Comparison of ENCODE assay signal across 37 cellular contexts in genomic region chr11:63923319-63923718, GRCh38. TPM values are rescaled to one million over a fixed set of nuclear protein-coding genes. Genes with fewer than 3 reads are reported as not detected.
"Had no signal": no experiment of that assay in that cellular context is flagged by ENCODE, and none has a peak within 500 bp of the region (broad histone marks: within the 10 kb centered on the region; RNA-seq: fewer than 3 reads in every experiment).

No MANE protein-coding gene starts in this region.

- H3K27ac ChIP-seq: ascending aorta, body of pancreas, breast epithelium, KMS-11, SJSA1, VCaP had no signal

- H3K9me3 ChIP-seq: ascending aorta, body of pancreas, breast epithelium, SK-N-SH had no signal

- H3K4me3 ChIP-seq: ascending aorta, body of pancreas, breast epithelium, SJSA1 had no signal

- H3K9ac ChIP-seq: KMS-11, SK-N-SH had no signal

- H3K27me3 ChIP-seq: ascending aorta, body of pancreas, breast epithelium, SJSA1 had no signal

- DNase-seq: activated CD4-positive, alpha-beta memory T cell treated with anti-CD3 and anti-CD28 coated beads, Interleukin-2, amount 10 ng/mL, durations not matched to agents 7 days and 5 days; activated CD4-positive, alpha-beta T cell treated with anti-CD3 and anti-CD28 coated beads for 1 hour; activated CD4-positive, alpha-beta T cell treated with anti-CD3 and anti-CD28 coated beads for 48 hours; activated CD4-positive, CD25-positive, alpha-beta regulatory T cell; activated CD8-positive, alpha-beta memory T cell treated with anti-CD3 and anti-CD28 coated beads for 24 hours; activated CD8-positive, alpha-beta memory T cell treated with anti-CD3 and anti-CD28 coated beads, Interleukin-2, amount 10 ng/mL, durations not matched to agents 7 days and 5 days; activated CD8-positive, alpha-beta memory T cell treated with anti-CD3 and anti-CD28 coated beads, Interleukin-2, amount 50 U/mL, for 48 hours; activated gamma-delta T cell; activated naive CD4-positive, alpha-beta T cell treated with Interleukin-2 at 50 U/mL for 16 hours; activated naive CD8-positive, alpha-beta T cell treated with anti-CD3 and anti-CD28 coated beads, Interleukin-2, amount 10 ng/mL, durations not matched to agents 7 days and 5 days; activated T-cell treated with anti-CD3 and anti-CD28 coated beads, Interleukin-2, amount 50 U/mL, for 48 hours; amygdala; body of pancreas; MM.1S; MV-4-11; NCI-H1092; NCI-H146; NCI-H187; NCI-H2029 treated with DMSO at 0.1 percent for 48 hours; NCI-H2107; NCI-H2171; NCI-H510A; NCI-H748 treated with DMSO at 0.1 percent for 48 hours; NK-92 treated with Interleukin-12 subunit alpha and Interleukin-12 subunit beta, amount 100 ng/mL, for 24 hours; PC-3; SHP77 treated with DMSO at 0.1 percent for 48 hours; SK-N-SH; T-cell; T-helper 2 cell; T-helper 9 cell had no signal

- H3K27ac Mint-ChIP-seq: activated CD4-positive, alpha-beta memory T cell treated with anti-CD3 and anti-CD28 coated beads, Interleukin-2, amount 10 ng/mL, durations not matched to agents 7 days and 5 days; activated CD8-positive, alpha-beta memory T cell treated with anti-CD3 and anti-CD28 coated beads, Interleukin-2, amount 10 ng/mL, durations not matched to agents 7 days and 5 days; activated naive CD4-positive, alpha-beta T cell treated with anti-CD3 and anti-CD28 coated beads, Interleukin-2, amount 50 U/mL, for 24 hours; activated naive CD8-positive, alpha-beta T cell treated with anti-CD3 and anti-CD28 coated beads, Interleukin-2, amount 10 ng/mL, durations not matched to agents 7 days and 5 days; activated T-helper 2 cell treated with anti-CD3 and anti-CD28 coated beads, Interferon-gamma antibody, Interleukin-2, Interleukin-4, amounts not matched to agents 10 μg/mL and 5 μg/mL and 100 μg/mL, durations not matched to agents 14 hours and 24 hours and 36 hours had no signal

- H3K4me2 ChIP-seq: KMS-11, SK-N-SH had no signal

- H3K9me3 Mint-ChIP-seq: activated CD4-positive, alpha-beta memory T cell treated with anti-CD3 and anti-CD28 coated beads, Interleukin-2, amount 10 ng/mL, durations not matched to agents 7 days and 5 days; activated naive CD4-positive, alpha-beta T cell treated with anti-CD3 and anti-CD28 coated beads, Interleukin-2, amount 50 U/mL, for 24 hours; activated naive CD8-positive, alpha-beta T cell treated with anti-CD3 and anti-CD28 coated beads, Interleukin-2, amount 10 ng/mL, durations not matched to agents 7 days and 5 days; activated T-helper 2 cell treated with anti-CD3 and anti-CD28 coated beads, Interferon-gamma antibody, Interleukin-2, Interleukin-4, amounts not matched to agents 10 μg/mL and 5 μg/mL and 100 μg/mL, durations not matched to agents 14 hours and 24 hours and 36 hours; T-cell had no signal

- H3K4me3 Mint-ChIP-seq: activated CD4-positive, alpha-beta memory T cell treated with anti-CD3 and anti-CD28 coated beads, Interleukin-2, amount 10 ng/mL, durations not matched to agents 7 days and 5 days; activated CD8-positive, alpha-beta memory T cell treated with anti-CD3 and anti-CD28 coated beads, Interleukin-2, amount 10 ng/mL, durations not matched to agents 7 days and 5 days; activated naive CD4-positive, alpha-beta T cell treated with anti-CD3 and anti-CD28 coated beads, Interleukin-2, amount 50 U/mL, for 24 hours; activated naive CD8-positive, alpha-beta T cell treated with anti-CD3 and anti-CD28 coated beads, Interleukin-2, amount 10 ng/mL, durations not matched to agents 7 days and 5 days; T-cell had no signal

- H3K36me3 ChIP-seq: ascending aorta, breast epithelium, SJSA1 had no signal

- H3K36me3 Mint-ChIP-seq: activated CD8-positive, alpha-beta memory T cell treated with anti-CD3 and anti-CD28 coated beads, Interleukin-2, amount 10 ng/mL, durations not matched to agents 7 days and 5 days; activated naive CD4-positive, alpha-beta T cell treated with anti-CD3 and anti-CD28 coated beads, Interleukin-2, amount 50 U/mL, for 24 hours; activated naive CD8-positive, alpha-beta T cell treated with anti-CD3 and anti-CD28 coated beads, Interleukin-2, amount 10 ng/mL, durations not matched to agents 7 days and 5 days; T-cell had no signal

- H3K27me3 Mint-ChIP-seq: T-cell had no signal

- ATAC-seq: activated CD8-positive, alpha-beta memory T cell treated with anti-CD3 and anti-CD28 coated beads, Interleukin-2, amount 10 ng/mL, durations not matched to agents 7 days and 5 days; body of pancreas; PC-3; T-cell had no signal

RNA-seq across cellular contexts. Expression of gene RCOR2, which starts 6.4 kb away (rescaled TPM):
- total RNA-seq: activated CD4-positive, alpha-beta memory T cell treated with anti-CD3 and anti-CD28 coated beads, Interleukin-2, amount 10 ng/mL, durations not matched to agents 7 days and 5 days; ascending aorta had no signal
